Comparison of ENCODE assay signal across 24 cellular contexts in genomic region chr14:23324993-23325392, GRCh38. TPM values are rescaled to one million over a fixed set of nuclear protein-coding genes. Genes with fewer than 3 reads are reported as not detected.
A peak's percentile ranks its signal among the peaks of the same experiment; 100 is the strongest.
DNase-seq lines count a peak whose midpoint lies in the region; ATAC-seq and TF ChIP-seq lines count a peak whose summit lies in the region.
"Had no signal": no experiment of that assay in that cellular context is flagged by ENCODE, and none has a peak within 500 bp of the region (broad histone marks: within the 10 kb centered on the region; RNA-seq: fewer than 3 reads in every experiment).

No MANE protein-coding gene starts in this region.

- H3K27me3 ChIP-seq in right atrium auricular region = no peaks in the 10 kb centered on the region
- no peaks in the 10 kb centered on the region for H3K27me3 ChIP-seq in heart left ventricle
- no peaks in the 10 kb centered on the region for H3K27me3 ChIP-seq in Loucy (ENCODE audit: insufficient read depth, low read length, poor library complexity, severe bottlenecking)
- H3K27me3 ChIP-seq: SJCRH30 had no signal

- ATAC-seq in heart left ventricle (no peak), HG03095 (IDR thresholded peaks at IDR 0.05; ENCODE audit: unreplicated experiment) (no peak), HG03039 (IDR thresholded peaks at IDR 0.05; ENCODE audit: unreplicated experiment) (no peak)
- ATAC-seq: K562, PC-3, Right ventricle myocardium inferior had no signal

- H3K36me3 Mint-ChIP-seq in nephron progenitor cell (ENCODE audit: low read depth) = peaks cover 43% of the 10 kb centered on the region
- peaks cover 28% of the 10 kb centered on the region for H3K36me3 Mint-ChIP-seq in type B pancreatic cell
- peaks cover 38% of the 10 kb centered on the region for H3K36me3 Mint-ChIP-seq in activated T-helper 1 cell treated with anti-CD3 and anti-CD28 coated beads, Interleukin-12 subunit alpha, Interleukin-12 subunit beta, Interleukin-2, Interleukin-4 antibody, amounts not matched to agents 30 ng/mL and 10 ng/mL and 1 ng/mL, durations not matched to agents 14 hours and 24 hours and 36 hours (ENCODE audit: low read depth)

- peak overlapping the region; percentile 36 for H3K4me3 Mint-ChIP-seq in nephron progenitor cell
- peak overlapping the region; percentile 39 for H3K4me3 Mint-ChIP-seq in type B pancreatic cell
- no peak overlapping the region for H3K4me3 Mint-ChIP-seq in activated T-helper 1 cell treated with anti-CD3 and anti-CD28 coated beads, Interleukin-12 subunit alpha, Interleukin-12 subunit beta, Interleukin-2, Interleukin-4 antibody, amounts not matched to agents 30 ng/mL and 10 ng/mL and 1 ng/mL, durations not matched to agents 14 hours and 24 hours and 36 hours
- H3K4me3 Mint-ChIP-seq: B cell had no signal

- H3K9me3 ChIP-seq in right atrium auricular region = no peaks in the 10 kb centered on the region
- H3K9me3 ChIP-seq in heart left ventricle = no peaks in the 10 kb centered on the region
- no peaks in the 10 kb centered on the region for H3K9me3 ChIP-seq in Loucy (ENCODE audit: insufficient read depth, low read depth, low read length)
- H3K9me3 ChIP-seq: SJCRH30 had no signal

- H3K4me3 ChIP-seq in right atrium auricular region = no peak overlapping the region
- no peak overlapping the region for H3K4me3 ChIP-seq in heart left ventricle
- H3K4me3 ChIP-seq in Loucy (ENCODE audit: low read length, poor library complexity, severe bottlenecking) = no peak overlapping the region
- H3K4me3 ChIP-seq: K562, SJCRH30 had no signal

- H3K4me1 ChIP-seq in right atrium auricular region (peaks cover 0 to 29% of the 10 kb centered on the region in 2 donors), heart left ventricle (peaks cover 4 to 29% (median 16%) of the 10 kb centered on the region in 12 donors), Loucy (ENCODE audit: insufficient read depth, low read length, poor library complexity, severe bottlenecking) (peaks cover 24% of the 10 kb centered on the region)

- peak overlapping the region; percentile 99 for H3K4me2 ChIP-seq in Loucy (ENCODE audit: low read depth, low read length, poor library complexity, severe bottlenecking)

- H3K36me3 ChIP-seq in right atrium auricular region (peaks cover 34% of the 10 kb centered on the region), heart left ventricle (peaks cover 0 to 39% (median 33%) of the 10 kb centered on the region in 9 donors), Loucy (ENCODE audit: insufficient read depth, low read length) (peaks cover 25% of the 10 kb centered on the region; the same call in 1 of the 2 replicates)

- H3F3A ChIP-seq in Loucy (ENCODE audit: low read depth) = peaks cover 11% of the 10 kb centered on the region; the same call in 1 of the 2 replicates

- WGBS in heart left ventricle, 4 donors = 71 to 79% (median 76%) methylated on average over 7 of the region's 7 CpGs

- no peak overlapping the region for H2AFZ ChIP-seq in Loucy (ENCODE audit: low read length)

- TF ChIP-seq CTCF in right atrium auricular region (IDR thresholded peaks at IDR 0.05) = no peak
- no peak for TF ChIP-seq CTCF in heart left ventricle (IDR thresholded peaks at IDR 0.05)
- no peak for TF ChIP-seq CTCF in Loucy (conservative IDR thresholded peaks at IDR 0.05; ENCODE audit: low read length)
- TF ChIP-seq CTCF in nephron progenitor cell (IDR thresholded peaks at IDR 0.05) = no peak
- no peak for TF ChIP-seq CTCF in type B pancreatic cell (conservative IDR thresholded peaks at IDR 0.05)

- H3K9me3 Mint-ChIP-seq in nephron progenitor cell (no peaks in the 10 kb centered on the region), type B pancreatic cell (no peaks in the 10 kb centered on the region)
- no peaks in the 10 kb centered on the region for H3K9me3 Mint-ChIP-seq in activated T-helper 1 cell treated with anti-CD3 and anti-CD28 coated beads, Interleukin-12 subunit alpha, Interleukin-12 subunit beta, Interleukin-2, Interleukin-4 antibody, amounts not matched to agents 30 ng/mL and 10 ng/mL and 1 ng/mL, durations not matched to agents 14 hours and 24 hours and 36 hours

- H3K79me2 ChIP-seq in Loucy (ENCODE audit: insufficient read depth, low read length) = peaks cover 36% of the 10 kb centered on the region

- H3K9me2 ChIP-seq in Loucy (replicated peaks; ENCODE audit: low read depth, low read length) = no peaks in the 10 kb centered on the region

- H3K27ac Mint-ChIP-seq in nephron progenitor cell (peak overlapping the region; percentile 64), type B pancreatic cell (no peak overlapping the region)
- H3K27ac Mint-ChIP-seq in activated T-helper 1 cell treated with anti-CD3 and anti-CD28 coated beads, Interleukin-12 subunit alpha, Interleukin-12 subunit beta, Interleukin-2, Interleukin-4 antibody, amounts not matched to agents 30 ng/mL and 10 ng/mL and 1 ng/mL, durations not matched to agents 14 hours and 24 hours and 36 hours = no peak overlapping the region
- H3K27ac Mint-ChIP-seq: B cell had no signal

- no peak for TF ChIP-seq POLR2A in heart left ventricle (IDR thresholded peaks at IDR 0.05)

- peaks cover 34% of the 10 kb centered on the region for H4K20me1 ChIP-seq in Loucy (ENCODE audit: insufficient read depth, low read length, poor library complexity, severe bottlenecking)

- intact Hi-C loops in heart left ventricle (cut with DNase I) = loop anchor here in 9 of 10 donors (5.0 to 10.0 kb wide), 10 partner anchors 37 to 240 kb away; partner anchors contain the start of genes AP1G2 (in 5 of the 9), NGDN (in 4 of the 9), CMTM5 (in 2 of the 9) and THTPA (in 1 of the 9)
- intact Hi-C loops in activated T-helper 1 cell treated with anti-CD3 and anti-CD28 coated beads, Interleukin-12 subunit alpha, Interleukin-12 subunit beta, Interleukin-2, Interleukin-4 antibody, amounts not matched to agents 30 ng/mL and 10 ng/mL and 1 ng/mL, durations not matched to agents 14 hours and 24 hours and 36 hours (cut with micrococcal nuclease) = loop anchor here (10.0 kb wide), 4 partner anchors 560 to 1110 kb away; partner anchors contain the start of genes DCAF11, EMC9, NRL and OXA1L

- H3K9ac ChIP-seq in Loucy (ENCODE audit: low read depth, low read length, poor library complexity, severe bottlenecking) = no peak overlapping the region

- DNase-seq in right atrium auricular region (ENCODE audit: low spot score) (peak; percentile 44), heart left ventricle (no peak), nephron progenitor cell (no peak), type B pancreatic cell (ENCODE audit: extremely low spot score, unreplicated experiment) (peak; percentile 47)
- DNase-seq in activated T-helper 1 cell treated with anti-CD3 and anti-CD28 coated beads, Interleukin-12 subunit alpha, Interleukin-12 subunit beta, Interleukin-2, Interleukin-4 antibody, amounts not matched to agents 30 ng/mL and 10 ng/mL and 1 ng/mL, durations not matched to agents 14 hours and 24 hours and 36 hours (ENCODE audit: low spot score) = no peak
- DNase-seq: DMS53; H7; Kasumi-1; NCI-H1105 treated with DMSO at 0.1 percent for 48 hours; NCI-H146; NCI-H2029; NCI-H446; NCI-H524 treated with DMSO at 0.1 percent for 48 hours; NCI-H82; NK-92 treated with Interleukin-12 subunit alpha and Interleukin-12 subunit beta, amount 100 ng/mL, for 24 hours; PC-3; SJCRH30 had no signal

- H3K27ac ChIP-seq in right atrium auricular region = no peak overlapping the region
- no peak overlapping the region for H3K27ac ChIP-seq in heart left ventricle
- H3K27ac ChIP-seq: SJCRH30 had no signal

- H3K27me3 Mint-ChIP-seq in nephron progenitor cell (ENCODE audit: low read depth, poor library complexity) (no peaks in the 10 kb centered on the region), type B pancreatic cell (no peaks in the 10 kb centered on the region)
- no peaks in the 10 kb centered on the region for H3K27me3 Mint-ChIP-seq in activated T-helper 1 cell treated with anti-CD3 and anti-CD28 coated beads, Interleukin-12 subunit alpha, Interleukin-12 subunit beta, Interleukin-2, Interleukin-4 antibody, amounts not matched to agents 30 ng/mL and 10 ng/mL and 1 ng/mL, durations not matched to agents 14 hours and 24 hours and 36 hours (ENCODE audit: insufficient read depth)
- H3K27me3 Mint-ChIP-seq: B cell had no signal

- H3K4me1 Mint-ChIP-seq in nephron progenitor cell = peaks cover 47% of the 10 kb centered on the region
- H3K4me1 Mint-ChIP-seq in type B pancreatic cell (ENCODE audit: unreplicated experiment) = peaks cover 16% of the 10 kb centered on the region
- peaks cover 24% of the 10 kb centered on the region for H3K4me1 Mint-ChIP-seq in activated T-helper 1 cell treated with anti-CD3 and anti-CD28 coated beads, Interleukin-12 subunit alpha, Interleukin-12 subunit beta, Interleukin-2, Interleukin-4 antibody, amounts not matched to agents 30 ng/mL and 10 ng/mL and 1 ng/mL, durations not matched to agents 14 hours and 24 hours and 36 hours (ENCODE audit: low read depth)

RNA-seq across cellular contexts. Expression of gene PABPN1, which starts 3.7 kb away (rescaled TPM):
- total RNA-seq in right atrium auricular region (10 to 100 TPM; 26.0 to 36.1 TPM), heart left ventricle (10 to 100 TPM; 23.7 to 85.1 (median 62.5) TPM), type B pancreatic cell (ENCODE audit: low replicate concordance) (202 and 337 TPM in 2 replicates)
- polyA plus RNA-seq in heart left ventricle = 100 to 1,000 TPM in 1 of 2 donors, 10 to 100 TPM in 1; 48.6 to 102 TPM
- 252 and 266 TPM in 2 replicates for total RNA-seq in activated T-helper 1 cell treated with anti-CD3 and anti-CD28 coated beads, Interleukin-12 subunit alpha, Interleukin-12 subunit beta, Interleukin-2, Interleukin-4 antibody, amounts not matched to agents 30 ng/mL and 10 ng/mL and 1 ng/mL, durations not matched to agents 14 hours and 24 hours and 36 hours

RNA-seq across cellular contexts. Expression of gene BCL2L2, which starts 18.4 kb away (rescaled TPM):
- 10 to 100 TPM; 26.8 to 36.3 TPM for total RNA-seq in right atrium auricular region
- 10 to 100 TPM; 30.0 to 40.3 (median 36.7) TPM for total RNA-seq in heart left ventricle
- 10 to 100 TPM; 16.6 to 52.9 TPM for polyA plus RNA-seq in heart left ventricle
- 21.0 and 22.5 TPM in 2 replicates for total RNA-seq in type B pancreatic cell (ENCODE audit: low replicate concordance)
- total RNA-seq in activated T-helper 1 cell treated with anti-CD3 and anti-CD28 coated beads, Interleukin-12 subunit alpha, Interleukin-12 subunit beta, Interleukin-2, Interleukin-4 antibody, amounts not matched to agents 30 ng/mL and 10 ng/mL and 1 ng/mL, durations not matched to agents 14 hours and 24 hours and 36 hours = 4.1 and 7.1 TPM in 2 replicates

RNA-seq across cellular contexts. Expression of gene PPP1R3E, which starts 22.3 kb away (rescaled TPM):
- total RNA-seq in right atrium auricular region (1 to 10 TPM; 2.7 to 3.9 TPM), heart left ventricle (10 to 100 TPM in 2 of 9 donors, 1 to 10 TPM in 7; 2.9 to 11.4 (median 5.6) TPM), type B pancreatic cell (ENCODE audit: low replicate concordance) (10.1 and 16.7 TPM in 2 replicates)
- 10 to 100 TPM in 1 of 2 donors, 1 to 10 TPM in 1; 2.1 to 10.1 TPM for polyA plus RNA-seq in heart left ventricle
- total RNA-seq in activated T-helper 1 cell treated with anti-CD3 and anti-CD28 coated beads, Interleukin-12 subunit alpha, Interleukin-12 subunit beta, Interleukin-2, Interleukin-4 antibody, amounts not matched to agents 30 ng/mL and 10 ng/mL and 1 ng/mL, durations not matched to agents 14 hours and 24 hours and 36 hours = 16.6 and 17.3 TPM in 2 replicates

RNA-seq across cellular contexts. Expression of gene SLC22A17, which starts 27.7 kb away (rescaled TPM):
- 10 to 100 TPM; 29.4 to 47.0 TPM for total RNA-seq in right atrium auricular region
- 10 to 100 TPM in 4 of 9 donors, 1 to 10 TPM in 5; 8.5 to 14.9 (median 9.9) TPM for total RNA-seq in heart left ventricle
- polyA plus RNA-seq in heart left ventricle = 1 to 10 TPM; 7.2 to 9.7 TPM
- total RNA-seq in type B pancreatic cell (ENCODE audit: low replicate concordance) = 16.8 and 52.5 TPM in 2 replicates
- 3.1 and 5.0 TPM in 2 replicates for total RNA-seq in activated T-helper 1 cell treated with anti-CD3 and anti-CD28 coated beads, Interleukin-12 subunit alpha, Interleukin-12 subunit beta, Interleukin-2, Interleukin-4 antibody, amounts not matched to agents 30 ng/mL and 10 ng/mL and 1 ng/mL, durations not matched to agents 14 hours and 24 hours and 36 hours
- total RNA-seq: MCF 10A had no signal

RNA-seq across cellular contexts. Expression of gene HOMEZ, which starts 39.1 kb away (rescaled TPM):
- total RNA-seq in right atrium auricular region (10 to 100 TPM in 1 of 2 donors, 1 to 10 TPM in 1; 8.5 to 10.1 TPM), heart left ventricle (10 to 100 TPM in 5 of 9 donors, 1 to 10 TPM in 4; 7.7 to 13.0 (median 10.0) TPM), type B pancreatic cell (ENCODE audit: low replicate concordance) (15.9 and 19.5 TPM in 2 replicates)
- 1 to 10 TPM; 6.2 to 9.2 TPM for polyA plus RNA-seq in heart left ventricle
- total RNA-seq in activated T-helper 1 cell treated with anti-CD3 and anti-CD28 coated beads, Interleukin-12 subunit alpha, Interleukin-12 subunit beta, Interleukin-2, Interleukin-4 antibody, amounts not matched to agents 30 ng/mL and 10 ng/mL and 1 ng/mL, durations not matched to agents 14 hours and 24 hours and 36 hours = 10.9 and 12.2 TPM in 2 replicates

Comparison
In these comparisons a context has a peak if more than half of its experiments do, and no peak if none do; other contexts are left out.
1. DNase-seq: peak in right atrium auricular region (single experiment) and type B pancreatic cell (single experiment); none in heart left ventricle (0 of 5), nephron progenitor cell (single experiment) and activated T-helper 1 cell treated with anti-CD3 and anti-CD28 coated beads, Interleukin-12 subunit alpha, Interleukin-12 subunit beta, Interleukin-2, Interleukin-4 antibody, amounts not matched to agents 30 ng/mL and 10 ng/mL and 1 ng/mL, durations not matched to agents 14 hours and 24 hours and 36 hours (single experiment).